ENCODE assay signal across 12 cellular contexts in the genomic region with DNA sequence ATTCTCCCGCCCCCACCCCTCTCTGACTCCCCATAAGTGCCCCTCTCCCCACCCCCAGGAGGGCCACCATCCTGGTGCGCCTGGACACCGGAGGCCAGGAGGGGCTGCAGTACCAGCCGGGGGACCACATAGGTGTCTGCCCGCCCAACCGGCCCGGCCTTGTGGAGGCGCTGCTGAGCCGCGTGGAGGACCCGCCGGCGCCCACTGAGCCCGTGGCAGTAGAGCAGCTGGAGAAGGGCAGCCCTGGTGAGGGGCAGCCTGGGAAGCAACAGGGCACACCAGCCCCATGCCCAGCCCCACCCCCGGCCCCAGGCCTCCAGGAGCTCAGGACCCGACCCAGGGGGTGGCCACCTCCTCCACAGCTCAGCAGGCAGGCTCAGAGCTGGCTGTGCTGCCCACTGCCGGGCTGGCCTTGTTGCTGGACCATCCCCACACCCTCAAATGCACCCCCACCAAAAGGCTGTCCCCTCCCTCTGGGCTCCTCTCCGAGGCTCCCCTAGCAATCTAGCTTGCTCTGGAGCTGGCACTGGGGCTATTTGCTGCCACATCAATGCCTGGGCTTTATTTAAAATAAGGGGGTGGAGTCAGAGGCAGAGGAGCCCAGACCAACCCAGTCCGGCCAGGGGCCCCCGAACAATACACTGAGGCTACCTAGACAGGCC. TPM values are rescaled to one million over a fixed set of nuclear protein-coding genes. Genes with fewer than 3 reads are reported as not detected.
DNase-seq lines count a peak whose midpoint lies in the region; ATAC-seq and TF ChIP-seq lines count a peak whose summit lies in the region.
"Had no signal": no experiment of that assay in that cellular context is flagged by ENCODE, and none has a peak within 500 bp of the region (broad histone marks: within the 10 kb centered on the region; RNA-seq: fewer than 3 reads in every experiment).

No MANE protein-coding gene starts in this region.

- H3K4me2 ChIP-seq in BLaER1 (peak overlapping the region; percentile 99), DND-41 (ENCODE audit: insufficient read depth, low read length) (peak overlapping the region; percentile 67)

- H3K9me3 ChIP-seq in BLaER1, result no peaks in the 10 kb centered on the region
- H3K9me3 ChIP-seq in DND-41 (ENCODE audit: insufficient read depth, low read length, severe bottlenecking), result no peaks in the 10 kb centered on the region
- H3K9me3 ChIP-seq: colonic mucosa, heart left ventricle, thyroid gland had no signal

- H3K36me3 ChIP-seq in BLaER1 (peaks cover 7% of the 10 kb centered on the region; the same call in 1 of the 2 replicates), DND-41 (ENCODE audit: insufficient read depth, low read length) (no peaks in the 10 kb centered on the region)
- H3K36me3 ChIP-seq: colonic mucosa, thyroid gland had no signal

- peak; percentile 16 for TF ChIP-seq CTCF in DND-41 (IDR thresholded peaks at IDR 0.05; ENCODE audit: borderline replicate concordance, extremely low read depth, low read length, poor library complexity, severe bottlenecking)

- no peaks in the 10 kb centered on the region for H3K79me2 ChIP-seq in DND-41 (ENCODE audit: insufficient read depth, low read length)

- ATAC-seq in DND-41 (ENCODE audit: insufficient read depth, low read depth) (no peak), left colon (no peak)

- H3K27ac ChIP-seq in BLaER1, result peak overlapping the region; percentile 90
- H3K27ac ChIP-seq in DND-41 (ENCODE audit: low read length), result no peak overlapping the region; the same call in 1 of the 2 replicates
- H3K27ac ChIP-seq: colonic mucosa, thyroid gland had no signal

- H3K4me3 ChIP-seq in BLaER1 (peak overlapping the region; percentile 29; the same call in 1 of the 2 replicates), DND-41 (ENCODE audit: low read depth in 1 of 2, low read length in 2 of 2) (peak overlapping the region in 1 of 2 experiments; percentile 59; a peak in 2 of 4 replicates)
- H3K4me3 ChIP-seq: colonic mucosa, thyroid gland had no signal

- peak overlapping the region; percentile 57; the same call in 1 of the 2 replicates for H3K9ac ChIP-seq in BLaER1
- peak overlapping the region; percentile 72 for H3K9ac ChIP-seq in DND-41 (ENCODE audit: low read depth, low read length)

- no peaks in the 10 kb centered on the region for H4K20me1 ChIP-seq in BLaER1
- H4K20me1 ChIP-seq in DND-41 (ENCODE audit: insufficient read depth, low read length), result no peaks in the 10 kb centered on the region

- H3K4me1 ChIP-seq in BLaER1 (peaks cover 96% of the 10 kb centered on the region), DND-41 (ENCODE audit: insufficient read depth, low read length) (peaks cover 25% of the 10 kb centered on the region)
- H3K4me1 ChIP-seq: colonic mucosa had no signal

- no peak overlapping the region for H2AFZ ChIP-seq in DND-41 (ENCODE audit: low read depth, low read length)

- no peak for DNase-seq in DND-41
- DNase-seq in OCI-M1 (lab: John Stamatoyannopoulos, UW), result peak; percentile 67
- DNase-seq in iPS-NIHi11 (ENCODE audit: low spot score), result peak; percentile 47
- DNase-seq in left colon, result no peak
- DNase-seq in glomerular visceral epithelial cell (ENCODE audit: extremely low spot score), result no peak
- no peak for DNase-seq in NCI-H1105 (lab: John Stamatoyannopoulos, UW)
- no peak for DNase-seq in activated gamma-delta T cell treated with Interleukin-2 at 50 U/mL for 16 hours
- DNase-seq: SHP77 treated with DMSO at 0.1 percent for 48 hours had no signal

- intact Hi-C loops in left colon (cut with DNase I, micrococcal nuclease), result no loop called here

- H3K27me3 ChIP-seq in BLaER1, result no peaks in the 10 kb centered on the region
- H3K27me3 ChIP-seq in DND-41 (ENCODE audit: insufficient read depth, low read length, poor library complexity), result no peaks in the 10 kb centered on the region
- H3K27me3 ChIP-seq: colonic mucosa had no signal

RNA-seq across cellular contexts. Expression of gene ATG9B, which starts 14.8 kb away (rescaled TPM):
- total RNA-seq in left colon, result under 1 TPM in 1 of 2 donors, not detected in 1; 0.22 TPM

RNA-seq across cellular contexts. Expression of gene NOS3, which starts 18.7 kb away (rescaled TPM):
- 1 to 10 TPM; 2.7 to 5.4 TPM for total RNA-seq in left colon

RNA-seq across cellular contexts. Expression of gene ABCB8, which starts 18.8 kb away (rescaled TPM):
- 10 to 100 TPM; 25.3 to 40.0 TPM for total RNA-seq in left colon

RNA-seq across cellular contexts. Expression of gene KCNH2, which starts 31.4 kb away (rescaled TPM):
- total RNA-seq in left colon, result 10 to 100 TPM in 1 of 2 donors, under 1 TPM in 1; 0.92 to 10.4 TPM

RNA-seq across cellular contexts. Expression of gene ASIC3, which starts 38.9 kb away (rescaled TPM):
- 1 to 10 TPM; 1.4 to 2.3 TPM for total RNA-seq in left colon

Comparison
In these comparisons a context has a peak if more than half of its experiments do, and no peak if none do; other contexts are left out.
1. DNase-seq: peak in OCI-M1 (single experiment) and iPS-NIHi11 (single experiment); none in DND-41 (single experiment), left colon (0 of 2), glomerular visceral epithelial cell (single experiment), NCI-H1105 (single experiment) and activated gamma-delta T cell treated with Interleukin-2 at 50 U/mL for 16 hours (single experiment).